8 cellular contexts compared by ENCODE assay signal in the genomic region with DNA sequence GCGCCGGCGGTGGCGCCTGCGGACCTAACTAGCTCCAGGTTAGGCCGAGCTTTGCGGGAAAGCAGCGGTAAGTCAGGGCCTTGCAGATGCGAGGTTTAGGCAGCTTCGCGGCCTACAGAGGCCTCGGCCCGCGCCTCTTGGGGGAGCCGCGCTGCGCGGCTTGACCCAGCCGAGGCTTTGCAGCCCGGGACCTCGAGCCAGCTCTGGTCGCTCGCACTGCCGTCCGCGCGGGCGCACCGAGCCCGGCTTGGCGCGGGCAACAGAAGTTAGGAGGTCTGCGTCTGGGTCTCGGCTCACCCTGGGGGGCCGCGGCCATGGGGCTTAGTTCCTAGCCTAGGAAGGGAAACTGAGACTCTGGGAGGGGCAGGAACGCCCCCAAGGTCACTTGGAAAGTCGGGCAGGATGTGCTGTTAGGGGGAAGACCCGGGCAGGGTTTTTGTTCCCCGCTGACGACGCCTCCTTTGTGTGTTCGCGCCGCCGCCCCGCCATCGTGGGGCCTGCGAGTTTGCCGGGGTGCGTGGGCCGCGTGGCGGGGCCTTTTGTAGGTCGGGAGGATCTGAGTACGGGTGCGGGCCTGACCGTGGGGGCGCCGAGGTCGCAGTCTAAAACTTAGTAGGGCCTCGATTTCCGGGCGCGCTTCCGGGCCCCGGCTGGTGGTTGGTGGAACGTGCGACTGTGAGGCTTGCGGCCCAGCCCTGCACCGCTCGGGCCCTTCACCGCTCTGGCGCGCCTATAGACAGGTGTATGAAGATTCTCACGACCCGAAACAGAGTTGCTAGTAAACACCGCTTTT. TPM values are rescaled to one million over a fixed set of nuclear protein-coding genes. Genes with fewer than 3 reads are reported as not detected.
DNase-seq lines count a peak whose midpoint lies in the region; ATAC-seq and TF ChIP-seq lines count a peak whose summit lies in the region.

No MANE protein-coding gene starts in this region.

- H3K9ac ChIP-seq in liver (ENCODE audit: low read depth in 1 of 2, low read length in 2 of 2): peak overlapping the region; percentile 79 to 85

- CTCF ChIA-PET in WTC11 (lab: Charles Lee): interaction anchor here (0.6 to 3.2 kb wide), 11 partner anchors 22 to 575 kb away, joined by 3 to 28 read pairs (median 4); a partner anchor contains a TSS

- H3K36me3 Mint-ChIP-seq in WTC11: peaks cover 31% of the 10 kb centered on the region

- H3K4me1 Mint-ChIP-seq in WTC11: peaks cover 31% of the 10 kb centered on the region

- H3K36me3 ChIP-seq in liver (ENCODE audit: control insufficient read depth in 4 of 4, insufficient read depth in 3 of 4, low read depth in 1 of 4, low read length in 3 of 4): peaks cover 0 to 6% (median 4%) of the 10 kb centered on the region in 4 donors

- H3K27ac ChIP-seq in liver (ENCODE audit: low read depth in 1 of 2, low read length in 2 of 2): peak overlapping the region; percentile 78 to 90

- POLR2A ChIA-PET in WTC11 (lab: Charles Lee): interaction anchor here (0.6 to 2.0 kb wide), 8 partner anchors 9 to 276 kb away, joined by 3 to 9 read pairs (median 3); a partner anchor contains a TSS

- peaks cover 4 to 20% (median 17%) of the 10 kb centered on the region in 4 donors for H3K4me1 ChIP-seq in liver (ENCODE audit: control insufficient read depth in 4 of 4, insufficient read depth in 4 of 4, low read length in 3 of 4)

- TF ChIP-seq CTCF in WTC11 (IDR thresholded peaks at IDR 0.05) (no peak), cardiac fibroblast (IDR thresholded peaks at IDR 0.05; ENCODE audit: low read depth, low read length) (no peak), liver (IDR thresholded peaks at IDR 0.05; ENCODE audit: low read depth, low read length, missing input control) (no peak)

- H3K9me3 Mint-ChIP-seq in WTC11: no peaks in the 10 kb centered on the region

- DNase-seq in ELF-1 (ENCODE audit: low read depth, low spot score) (peak; percentile 58), HT1080 (ENCODE audit: low read depth) (peak; percentile 36), WTC11 (ENCODE audit: low spot score) (peak; percentile 58), cardiac fibroblast (ENCODE audit: low read depth in 2 of 2) (peak; percentile 25 to 42), NCI-H2029 (lab: John Stamatoyannopoulos, UW) (no peak)
- peak; percentile 48 to 58 (median 53) for DNase-seq in stimulated activated CD4-positive, alpha-beta T cell treated with anti-CD3 and anti-CD28 coated beads, TNF-alpha, amount 100 ng/mL, for 4 hours (ENCODE audit: low read depth in 3 of 3)

- under 1% methylated on average over 78 of the region's 78 CpGs for WGBS in liver

- H3K4me3 Mint-ChIP-seq in WTC11: peak overlapping the region; percentile 99

- H3K27me3 ChIP-seq in liver (ENCODE audit: control insufficient read depth in 4 of 4, insufficient read depth in 4 of 4, low read length in 3 of 4): no peaks in the 10 kb centered on the region

- H3K4me3 ChIP-seq in cardiac fibroblast (replicated peaks in 1 of 2; ENCODE audit: low read depth in 2 of 2, low read length in 2 of 2) (peak overlapping the region; percentile 94), liver (ENCODE audit: low read depth in 1 of 3, low read length in 3 of 3) (peak overlapping the region; percentile 71 to 99 (median 92))

- no peaks in the 10 kb centered on the region for H3K9me3 ChIP-seq in liver (ENCODE audit: control insufficient read depth in 4 of 4, low read length in 3 of 4)

- no peak for TF ChIP-seq RAD21 in liver (IDR thresholded peaks at IDR 0.05)

- ATAC-seq in GM21390 (IDR thresholded peaks at IDR 0.05; ENCODE audit: unreplicated experiment): peak; percentile 55
- peak; percentile 38 for ATAC-seq in WTC11

- H3K27me3 Mint-ChIP-seq in WTC11 (ENCODE audit: low read depth): no peaks in the 10 kb centered on the region

- peak overlapping the region; percentile 89 for H3K27ac Mint-ChIP-seq in WTC11

TF ChIP-seq in WTC11, 78 proteins besides CTCF, POLR2A, EP300 and RAD21 (continues in another document):
- TF ChIP-seq, protein P1, sequence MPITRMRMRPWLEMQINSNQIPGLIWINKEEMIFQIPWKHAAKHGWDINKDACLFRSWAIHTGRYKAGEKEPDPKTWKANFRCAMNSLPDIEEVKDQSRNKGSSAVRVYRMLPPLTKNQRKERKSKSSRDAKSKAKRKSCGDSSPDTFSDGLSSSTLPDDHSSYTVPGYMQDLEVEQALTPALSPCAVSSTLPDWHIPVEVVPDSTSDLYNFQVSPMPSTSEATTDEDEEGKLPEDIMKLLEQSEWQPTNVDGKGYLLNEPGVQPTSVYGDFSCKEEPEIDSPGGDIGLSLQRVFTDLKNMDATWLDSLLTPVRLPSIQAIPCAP (CRISPR knock-in tag; IDR thresholded peaks at IDR 0.05): no peak
- TF ChIP-seq, protein P2, sequence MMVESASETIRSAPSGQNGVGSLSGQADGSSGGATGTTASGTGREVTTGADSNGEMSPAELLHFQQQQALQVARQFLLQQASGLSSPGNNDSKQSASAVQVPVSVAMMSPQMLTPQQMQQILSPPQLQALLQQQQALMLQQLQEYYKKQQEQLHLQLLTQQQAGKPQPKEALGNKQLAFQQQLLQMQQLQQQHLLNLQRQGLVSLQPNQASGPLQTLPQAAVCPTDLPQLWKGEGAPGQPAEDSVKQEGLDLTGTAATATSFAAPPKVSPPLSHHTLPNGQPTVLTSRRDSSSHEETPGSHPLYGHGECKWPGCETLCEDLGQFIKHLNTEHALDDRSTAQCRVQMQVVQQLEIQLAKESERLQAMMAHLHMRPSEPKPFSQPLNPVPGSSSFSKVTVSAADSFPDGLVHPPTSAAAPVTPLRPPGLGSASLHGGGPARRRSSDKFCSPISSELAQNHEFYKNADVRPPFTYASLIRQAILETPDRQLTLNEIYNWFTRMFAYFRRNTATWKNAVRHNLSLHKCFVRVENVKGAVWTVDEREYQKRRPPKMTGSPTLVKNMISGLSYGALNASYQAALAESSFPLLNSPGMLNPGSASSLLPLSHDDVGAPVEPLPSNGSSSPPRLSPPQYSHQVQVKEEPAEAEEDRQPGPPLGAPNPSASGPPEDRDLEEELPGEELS (CRISPR knock-in tag; IDR thresholded peaks at IDR 0.05): peak; percentile 23

TF ChIP-seq in liver, 16 proteins besides CTCF, POLR2A, EP300 and RAD21:
- TF ChIP-seq HNF4G (IDR thresholded peaks at IDR 0.05) (no peak), GABPA (IDR thresholded peaks at IDR 0.05 in 1 of 2, conservative IDR thresholded peaks at IDR 0.05 in 1 of 2) (no peak), TAF1 (conservative IDR thresholded peaks at IDR 0.05) (no peak)
- TF ChIP-seq, protein P3, sequence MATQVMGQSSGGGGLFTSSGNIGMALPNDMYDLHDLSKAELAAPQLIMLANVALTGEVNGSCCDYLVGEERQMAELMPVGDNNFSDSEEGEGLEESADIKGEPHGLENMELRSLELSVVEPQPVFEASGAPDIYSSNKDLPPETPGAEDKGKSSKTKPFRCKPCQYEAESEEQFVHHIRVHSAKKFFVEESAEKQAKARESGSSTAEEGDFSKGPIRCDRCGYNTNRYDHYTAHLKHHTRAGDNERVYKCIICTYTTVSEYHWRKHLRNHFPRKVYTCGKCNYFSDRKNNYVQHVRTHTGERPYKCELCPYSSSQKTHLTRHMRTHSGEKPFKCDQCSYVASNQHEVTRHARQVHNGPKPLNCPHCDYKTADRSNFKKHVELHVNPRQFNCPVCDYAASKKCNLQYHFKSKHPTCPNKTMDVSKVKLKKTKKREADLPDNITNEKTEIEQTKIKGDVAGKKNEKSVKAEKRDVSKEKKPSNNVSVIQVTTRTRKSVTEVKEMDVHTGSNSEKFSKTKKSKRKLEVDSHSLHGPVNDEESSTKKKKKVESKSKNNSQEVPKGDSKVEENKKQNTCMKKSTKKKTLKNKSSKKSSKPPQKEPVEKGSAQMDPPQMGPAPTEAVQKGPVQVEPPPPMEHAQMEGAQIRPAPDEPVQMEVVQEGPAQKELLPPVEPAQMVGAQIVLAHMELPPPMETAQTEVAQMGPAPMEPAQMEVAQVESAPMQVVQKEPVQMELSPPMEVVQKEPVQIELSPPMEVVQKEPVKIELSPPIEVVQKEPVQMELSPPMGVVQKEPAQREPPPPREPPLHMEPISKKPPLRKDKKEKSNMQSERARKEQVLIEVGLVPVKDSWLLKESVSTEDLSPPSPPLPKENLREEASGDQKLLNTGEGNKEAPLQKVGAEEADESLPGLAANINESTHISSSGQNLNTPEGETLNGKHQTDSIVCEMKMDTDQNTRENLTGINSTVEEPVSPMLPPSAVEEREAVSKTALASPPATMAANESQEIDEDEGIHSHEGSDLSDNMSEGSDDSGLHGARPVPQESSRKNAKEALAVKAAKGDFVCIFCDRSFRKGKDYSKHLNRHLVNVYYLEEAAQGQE (IDR thresholded peaks at IDR 0.05): no peak

RNA-seq across cellular contexts. Expression of a gene that starts 0.5 kb away (rescaled TPM):
- 77.4 and 97.7 TPM in 2 replicates for total RNA-seq in HT1080 (2014; rRNA removed; shearing (Covaris generic))
- 64.0 and 68.1 TPM in 2 replicates for polyA plus RNA-seq in HT1080 (2015; cell fraction: cytosol; rRNA removed)
- polyA plus RNA-seq in HT1080 (2015; cell fraction: nucleus; rRNA removed): 57.1 and 60.3 TPM in 2 replicates
- 77.8 to 87.3 TPM (median 82.5 TPM) in 3 replicates for total RNA-seq in WTC11 (2021)
- total RNA-seq in liver: 10 to 100 TPM; 17.1 to 31.0 TPM
- 10 to 100 TPM; 13.0 to 17.3 TPM for polyA plus RNA-seq in liver

RNA-seq across cellular contexts. Expression of a gene that starts 50.6 kb away (rescaled TPM):
- total RNA-seq in HT1080 (2014; rRNA removed; shearing (Covaris generic)): not detected in 2 replicates
- 0.02 TPM in 1 of 2 replicates, not detected in the other for polyA plus RNA-seq in HT1080 (2015; cell fraction: cytosol; rRNA removed)
- polyA plus RNA-seq in HT1080 (2015; cell fraction: nucleus; rRNA removed): not detected in 2 replicates
- total RNA-seq in WTC11 (2021): 0.23 to 0.41 TPM in 2 of 3 replicates, not detected in the other
- total RNA-seq in liver: under 1 TPM in 1 of 2 donors, not detected in 1; 0.33 TPM
- under 1 TPM in 1 of 2 donors, not detected in 1; 0.36 TPM for polyA plus RNA-seq in liver

RNA-seq across cellular contexts. Expression of a gene that starts 50.9 kb away (rescaled TPM):
- total RNA-seq in HT1080 (2014; rRNA removed; shearing (Covaris generic)): 5.0 and 5.4 TPM in 2 replicates
- 1.7 and 2.0 TPM in 2 replicates for polyA plus RNA-seq in HT1080 (2015; cell fraction: cytosol; rRNA removed)
- 1.9 and 4.8 TPM in 2 replicates for polyA plus RNA-seq in HT1080 (2015; cell fraction: nucleus; rRNA removed)
- total RNA-seq in WTC11 (2021) (4.5 to 7.8 TPM (median 6.0 TPM) in 3 replicates), liver (1 to 10 TPM; 2.3 to 6.1 TPM)
- 1 to 10 TPM; 2.0 to 3.0 TPM for polyA plus RNA-seq in liver
